In the genomic region with DNA sequence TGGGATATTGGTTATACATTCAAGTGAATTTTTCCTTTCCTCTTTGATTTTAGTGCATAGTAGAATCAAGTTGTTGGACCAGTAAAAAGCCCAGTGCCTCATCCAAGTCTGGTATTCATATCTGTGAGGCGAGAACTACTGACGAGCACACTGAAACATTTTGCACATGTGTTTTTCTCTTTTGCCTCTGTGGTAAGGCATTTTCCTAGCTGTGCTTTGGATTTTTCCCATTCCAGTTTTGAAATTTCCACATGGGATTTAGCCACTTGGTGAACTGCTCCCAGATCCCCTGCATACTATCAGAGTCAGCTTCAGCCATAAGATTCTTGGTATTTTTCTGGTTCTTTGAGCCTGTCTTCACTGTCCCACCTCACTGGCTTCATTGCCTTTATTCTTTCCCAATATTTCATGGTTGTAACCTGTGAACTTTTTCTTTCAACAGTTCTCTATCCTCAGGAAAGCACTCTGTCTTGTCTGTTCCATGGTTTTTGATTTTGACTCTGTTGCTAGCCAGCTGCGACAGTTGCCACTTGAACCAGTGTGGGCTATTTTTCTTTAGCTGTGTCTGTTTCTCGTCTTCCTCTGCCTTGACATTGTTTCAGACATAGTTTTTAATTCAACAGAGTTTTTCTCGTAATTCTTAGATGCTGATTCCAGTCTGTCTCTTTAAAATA, we compare ENCODE assay signal across 26 cellular contexts.
DNase-seq lines count a peak whose midpoint lies in the region; ATAC-seq and FAIRE-seq lines count a peak whose summit lies in the region.
"Had no signal": no experiment of that assay in that cellular context is flagged by ENCODE, and none has a peak within 500 bp of the region (broad histone marks: within the 10 kb centered on the region; RNA-seq: fewer than 3 reads in every experiment).

No MANE protein-coding gene starts in this region.

- no peak for ATAC-seq in HG02870 (IDR thresholded peaks at IDR 0.05; ENCODE audit: unreplicated experiment)
- ATAC-seq in esophagus mucosa = no peak
- ATAC-seq: activated CD4-positive, alpha-beta T cell treated with anti-CD3 and anti-CD28 coated beads for 36 hours; left lobe of liver; T-cell had no signal

- H3K36me3 ChIP-seq in GM23248 (ENCODE audit: low read depth) = no peaks in the 10 kb centered on the region
- no peaks in the 10 kb centered on the region for H3K36me3 ChIP-seq in mesenchymal stem cell (ENCODE audit: control insufficient read depth in 1 of 2, insufficient read depth in 2 of 2, low read depth in 1 of 2, low read length in 2 of 2)
- no peaks in the 10 kb centered on the region for H3K36me3 ChIP-seq in stomach smooth muscle (ENCODE audit: control insufficient read depth in 2 of 2, insufficient read depth in 2 of 2, low read length in 2 of 2)
- H3K36me3 ChIP-seq in small intestine (ENCODE audit: control insufficient read depth in 2 of 2, insufficient read depth in 2 of 2, low read length in 2 of 2) = no peaks in the 10 kb centered on the region
- H3K36me3 ChIP-seq: sigmoid colon had no signal

- FAIRE-seq in small intestine (lab: Jason Lieb, UNC) = no peak
- FAIRE-seq: GM12892 had no signal

- no peaks in the 10 kb centered on the region for H3K27me3 ChIP-seq in GM23248 (replicated peaks; ENCODE audit: insufficient read depth)
- H3K27me3 ChIP-seq in mesenchymal stem cell (ENCODE audit: control insufficient read depth in 1 of 2, insufficient read depth in 1 of 2, low read length in 2 of 2) = no peaks in the 10 kb centered on the region
- no peaks in the 10 kb centered on the region for H3K27me3 ChIP-seq in stomach smooth muscle (ENCODE audit: control insufficient read depth in 1 of 2, insufficient read depth in 2 of 2, low read length in 2 of 2)
- no peaks in the 10 kb centered on the region for H3K27me3 ChIP-seq in small intestine (ENCODE audit: control insufficient read depth in 2 of 2, insufficient read depth in 2 of 2, low read length in 2 of 2)
- H3K27me3 ChIP-seq: sigmoid colon had no signal

- H3K4me2 ChIP-seq in GM23248 (ENCODE audit: unreplicated experiment) = no peak overlapping the region
- no peak overlapping the region for H3K4me2 ChIP-seq in mesenchymal stem cell (ENCODE audit: low read length, poor library complexity, severe bottlenecking)

- no peak overlapping the region for H2BK5ac ChIP-seq in mesenchymal stem cell (ENCODE audit: low read depth, low read length, poor library complexity, severe bottlenecking)

- no peaks in the 10 kb centered on the region for H3K79me2 ChIP-seq in GM23248 (ENCODE audit: insufficient read depth)

- no peak overlapping the region for H2BK15ac ChIP-seq in mesenchymal stem cell (ENCODE audit: low read depth, poor library complexity, severe bottlenecking)

- H3K27ac ChIP-seq in GM23248 = no peak overlapping the region
- H3K27ac ChIP-seq in mesenchymal stem cell (ENCODE audit: low read length, poor library complexity, severe bottlenecking) = no peak overlapping the region
- peak overlapping the region; percentile 46 for H3K27ac ChIP-seq in stomach smooth muscle (ENCODE audit: low read length)
- H3K27ac ChIP-seq in small intestine (ENCODE audit: low read depth in 1 of 2, low read length in 1 of 2) = no peak overlapping the region
- H3K27ac ChIP-seq: C4-2B had no signal

- H3K79me1 ChIP-seq in mesenchymal stem cell (replicated peaks; ENCODE audit: low read length, poor library complexity, severe bottlenecking) = no peaks in the 10 kb centered on the region

- no peak overlapping the region for H3K4ac ChIP-seq in mesenchymal stem cell (ENCODE audit: low read depth in 1 of 2, low read length in 2 of 2)

- H3K23ac ChIP-seq in mesenchymal stem cell (ENCODE audit: low read length in 2 of 2) = no peak overlapping the region

- H3K9me3 ChIP-seq in GM23248 (ENCODE audit: low read depth) (no peaks in the 10 kb centered on the region), mesenchymal stem cell (ENCODE audit: control insufficient read depth, low read length) (no peaks in the 10 kb centered on the region), stomach smooth muscle (ENCODE audit: control insufficient read depth in 2 of 2, low read length in 2 of 2) (no peaks in the 10 kb centered on the region), small intestine (ENCODE audit: control insufficient read depth, low read depth) (no peaks in the 10 kb centered on the region)
- H3K9me3 ChIP-seq: sigmoid colon had no signal

- H2BK120ac ChIP-seq in mesenchymal stem cell (ENCODE audit: low read depth, low read length) = no peak overlapping the region

- H3K9ac ChIP-seq in GM23248 = no peak overlapping the region
- H3K9ac ChIP-seq in mesenchymal stem cell (ENCODE audit: low read length) = no peak overlapping the region
- H3K9ac ChIP-seq in stomach smooth muscle (ENCODE audit: low read length in 2 of 2) = no peak overlapping the region

- no peaks in the 10 kb centered on the region for H4K20me1 ChIP-seq in GM23248 (ENCODE audit: insufficient read depth)

- H4K8ac ChIP-seq in mesenchymal stem cell (ENCODE audit: low read length) = no peak overlapping the region

- H3F3A ChIP-seq in GM23248 (ENCODE audit: insufficient read depth) = no peaks in the 10 kb centered on the region

- H3K4me3 ChIP-seq in GM23248 = no peak overlapping the region
- no peak overlapping the region for H3K4me3 ChIP-seq in mesenchymal stem cell (ENCODE audit: insufficient read depth in 1 of 2, low read depth in 1 of 2, low read length in 2 of 2)
- no peak overlapping the region for H3K4me3 ChIP-seq in stomach smooth muscle (ENCODE audit: low read length in 2 of 2)
- H3K4me3 ChIP-seq in small intestine (ENCODE audit: low read depth in 1 of 2, low read length in 2 of 2) = no peak overlapping the region
- H3K4me3 ChIP-seq: sigmoid colon had no signal

- no peak overlapping the region for H3K18ac ChIP-seq in mesenchymal stem cell (ENCODE audit: low read depth in 1 of 2, low read length in 2 of 2)

- DNase-seq in GM23248 (peak; percentile 23), fibroblast of peridontal ligament (ENCODE audit: extremely low read depth) (peak; percentile 59), mesenchymal stem cell (peak; percentile 0), small intestine (no peak)
- no peak for DNase-seq in activated naive CD4-positive, alpha-beta T cell (lab: John Stamatoyannopoulos, UW)
- DNase-seq: ACHN; activated CD4-positive, alpha-beta T cell treated with anti-CD3 and anti-CD28 coated beads for 36 hours; activated CD8-positive, alpha-beta memory T cell treated with anti-CD3 and anti-CD28 coated beads for 24 hours; activated naive CD4-positive, alpha-beta T cell treated with anti-CD3 and anti-CD28 coated beads, Interleukin-2, amount 50 U/mL, for 16 hours; activated T-cell treated with anti-CD3 and anti-CD28 coated beads, Interleukin-2, amount 50 U/mL, for 24 hours; Calu3; DND-41; H7; NCI-H146; NCI-H510A; NK-92 treated with Interleukin-12 subunit alpha and Interleukin-12 subunit beta, amount 100 ng/mL, for 24 hours; SIG-M5; sigmoid colon; stimulated activated CD8-positive, alpha-beta memory T cell treated with anti-CD3 and anti-CD28 coated beads, Interleukin-4, amount 100 ng/mL, for 48 hours; T-cell had no signal

- no peaks in the 10 kb centered on the region for H3K9me2 ChIP-seq in GM23248 (ENCODE audit: insufficient read depth)

- in situ Hi-C loops in GM23248 (cut with MboI) = no loop called here

- no peak overlapping the region for H2AK5ac ChIP-seq in mesenchymal stem cell (ENCODE audit: low read length, severe bottlenecking)

- 24 to 31% methylated on average over 5 of the region's 5 CpGs for WGBS in GM23248 (ENCODE audit: low coverage in 1 of 2, low lambda C conversion rate in 2 of 2, missing lambda C conversion rate in 2 of 2), 2 experiments
- WGBS in mesenchymal stem cell = 71% methylated on average over 3 of the region's 5 CpGs
- WGBS in small intestine, 3 donors = 64 to 87% (median 78%) methylated on average over 5 of the region's 5 CpGs

- no peak overlapping the region for H4K91ac ChIP-seq in mesenchymal stem cell (ENCODE audit: low read length)

- no peak overlapping the region for H2BK12ac ChIP-seq in mesenchymal stem cell (ENCODE audit: low read length in 2 of 2)

- no peak overlapping the region for H3K14ac ChIP-seq in mesenchymal stem cell (ENCODE audit: low read length in 2 of 2)

- H2AFZ ChIP-seq in GM23248 = no peak overlapping the region
- no peak overlapping the region for H2AFZ ChIP-seq in mesenchymal stem cell (ENCODE audit: low read depth, low read length)

- H3K4me1 ChIP-seq in GM23248 (ENCODE audit: insufficient read depth) (no peaks in the 10 kb centered on the region; the same call in 1 of the 2 replicates), mesenchymal stem cell (ENCODE audit: control insufficient read depth, insufficient read depth, low read depth, low read length) (peaks cover 3% of the 10 kb centered on the region), stomach smooth muscle (ENCODE audit: control insufficient read depth, insufficient read depth, low read length) (peaks cover 9% of the 10 kb centered on the region), small intestine (ENCODE audit: control insufficient read depth in 2 of 2, insufficient read depth in 1 of 2, low read depth in 1 of 2, low read length in 1 of 2) (no peaks in the 10 kb centered on the region)

Comparison
In these comparisons a context has a peak if more than half of its experiments do, and no peak if none do; other contexts are left out.
1. DNase-seq: peak in GM23248 (single experiment), fibroblast of peridontal ligament (single experiment) and mesenchymal stem cell (single experiment); none in small intestine (single experiment) and activated naive CD4-positive, alpha-beta T cell (0 of 4).